Comparison of ENCODE assay signal across 23 cellular contexts in genomic region chr11:62062223-62062861, GRCh38.
DNase-seq lines count a peak whose midpoint lies in the region; ATAC-seq, FAIRE-seq and TF ChIP-seq lines count a peak whose summit lies in the region.
"Had no signal": no experiment of that assay in that cellular context is flagged by ENCODE, and none has a peak within 500 bp of the region (broad histone marks: within the 10 kb centered on the region; RNA-seq: fewer than 3 reads in every experiment).

No MANE protein-coding gene starts in this region.

- peak; percentile 64 for ATAC-seq in K562
- ATAC-seq in GM19351 (IDR thresholded peaks at IDR 0.05; ENCODE audit: unreplicated experiment) = no peak
- ATAC-seq: A549 had no signal

- FAIRE-seq in K562 (lab: Jason Lieb, UNC) = peak; percentile 59
- FAIRE-seq: A549, GM12892, GM18507, H1 had no signal

- no peak overlapping the region for H3K9ac ChIP-seq in K562 (ENCODE audit: insufficient read depth in 1 of 2, low read depth in 2 of 2, low read length in 2 of 2)
- H3K9ac ChIP-seq: BLaER1 had no signal

- CTCF ChIA-PET in K562 (lab: Yijun Ruan, JAX; ENCODE audit: low intra/inter-chr PET ratio) = no interaction called here

- no peaks in the 10 kb centered on the region for H4K20me1 ChIP-seq in K562 (replicated peaks; ENCODE audit: control insufficient read depth, insufficient read depth, low read length)
- H4K20me1 ChIP-seq: BLaER1 had no signal

- no peak overlapping the region for H3K4me2 ChIP-seq in K562 (ENCODE audit: insufficient read depth, low read length)
- H3K4me2 ChIP-seq: A549, BLaER1 had no signal

- H3K27me3 Mint-ChIP-seq in nephron (ENCODE audit: low read depth) = peaks cover 4% of the 10 kb centered on the region
- H3K27me3 Mint-ChIP-seq in activated T-helper 1 cell treated with anti-CD3 and anti-CD28 coated beads, Interleukin-12 subunit alpha, Interleukin-12 subunit beta, Interleukin-2, Interleukin-4 antibody, amounts not matched to agents 30 ng/mL and 10 ng/mL and 1 ng/mL, durations not matched to agents 14 hours and 24 hours and 36 hours (ENCODE audit: insufficient read depth) = peaks cover 2% of the 10 kb centered on the region

- H3K27ac ChIP-seq in left ventricle myocardium inferior (replicated peaks) (peak overlapping the region; percentile 52), right atrium auricular region (no peak overlapping the region), K562 (ENCODE audit: extremely low read depth, low read depth, low read length) (no peak overlapping the region), temporal lobe (ENCODE audit: low read depth, low read length) (peak overlapping the region; percentile 96)
- H3K27ac ChIP-seq: A549, BLaER1, Peyer's patch had no signal

- peaks cover 3% of the 10 kb centered on the region for H3K4me1 ChIP-seq in left ventricle myocardium inferior
- H3K4me1 ChIP-seq in right atrium auricular region = no peaks in the 10 kb centered on the region
- H3K4me1 ChIP-seq in K562 (replicated peaks in 1 of 2; ENCODE audit: control insufficient read depth in 2 of 2, insufficient read depth in 2 of 2, low read length in 2 of 2) = 0 out of 5 replicates have a peak, but pooled peaks cover 0 to 3% of the 10 kb centered on the region in 2 experiments
- H3K4me1 ChIP-seq: A549, Peyer's patch had no signal

- no peaks in the 10 kb centered on the region for H3K79me2 ChIP-seq in K562 (ENCODE audit: control insufficient read depth, insufficient read depth, low read length)

- H3K36me3 Mint-ChIP-seq in nephron (ENCODE audit: low read depth) = no peaks in the 10 kb centered on the region
- H3K36me3 Mint-ChIP-seq in activated T-helper 1 cell treated with anti-CD3 and anti-CD28 coated beads, Interleukin-12 subunit alpha, Interleukin-12 subunit beta, Interleukin-2, Interleukin-4 antibody, amounts not matched to agents 30 ng/mL and 10 ng/mL and 1 ng/mL, durations not matched to agents 14 hours and 24 hours and 36 hours (ENCODE audit: low read depth) = no peaks in the 10 kb centered on the region
- H3K36me3 Mint-ChIP-seq: CD4-positive, alpha-beta memory T cell had no signal

- TF ChIP-seq EP300 in K562 (IDR thresholded peaks at IDR 0.05; ENCODE audit: low read length) = no peak

- H3K4me3 ChIP-seq in left ventricle myocardium inferior = no peak overlapping the region
- no peak overlapping the region for H3K4me3 ChIP-seq in right atrium auricular region
- no peak overlapping the region for H3K4me3 ChIP-seq in K562
- H3K4me3 ChIP-seq: A549, BLaER1, Peyer's patch had no signal

- peaks cover 11% of the 10 kb centered on the region for H3K4me1 Mint-ChIP-seq in nephron
- H3K4me1 Mint-ChIP-seq in activated T-helper 1 cell treated with anti-CD3 and anti-CD28 coated beads, Interleukin-12 subunit alpha, Interleukin-12 subunit beta, Interleukin-2, Interleukin-4 antibody, amounts not matched to agents 30 ng/mL and 10 ng/mL and 1 ng/mL, durations not matched to agents 14 hours and 24 hours and 36 hours (ENCODE audit: low read depth) = no peaks in the 10 kb centered on the region
- H3K4me1 Mint-ChIP-seq: CD4-positive, alpha-beta memory T cell had no signal

- no peak for TF ChIP-seq POLR2A in K562 (conservative IDR thresholded peaks at IDR 0.05)

- intact Hi-C loops in left ventricle myocardium inferior (cut with micrococcal nuclease) (no loop called here), K562 (cut with micrococcal nuclease) (no loop called here)
- intact Hi-C loops in activated T-helper 1 cell treated with anti-CD3 and anti-CD28 coated beads, Interleukin-12 subunit alpha, Interleukin-12 subunit beta, Interleukin-2, Interleukin-4 antibody, amounts not matched to agents 30 ng/mL and 10 ng/mL and 1 ng/mL, durations not matched to agents 14 hours and 24 hours and 36 hours (cut with micrococcal nuclease) = no loop called here

- in situ Hi-C loops in K562 (cut with MboI) = no loop called here

- no peaks in the 10 kb centered on the region for H3K36me3 ChIP-seq in left ventricle myocardium inferior
- no peaks in the 10 kb centered on the region for H3K36me3 ChIP-seq in right atrium auricular region
- no peaks in the 10 kb centered on the region for H3K36me3 ChIP-seq in K562 (ENCODE audit: control insufficient read depth, insufficient read depth, low read length)
- H3K36me3 ChIP-seq: BLaER1, Peyer's patch had no signal

- H3K9me3 Mint-ChIP-seq in nephron = peaks cover 2% of the 10 kb centered on the region
- no peaks in the 10 kb centered on the region for H3K9me3 Mint-ChIP-seq in activated T-helper 1 cell treated with anti-CD3 and anti-CD28 coated beads, Interleukin-12 subunit alpha, Interleukin-12 subunit beta, Interleukin-2, Interleukin-4 antibody, amounts not matched to agents 30 ng/mL and 10 ng/mL and 1 ng/mL, durations not matched to agents 14 hours and 24 hours and 36 hours

- POLR2A ChIA-PET in K562 (lab: Yijun Ruan, JAX) = interaction anchor here (0.7 kb wide), 2 partner anchors 97 to 477 kb away, joined by 3 read pairs; no protein-coding TSS in a partner anchor

- H3K27me3 ChIP-seq in left ventricle myocardium inferior (ENCODE audit: low read depth) = no peaks in the 10 kb centered on the region
- H3K27me3 ChIP-seq in right atrium auricular region = no peaks in the 10 kb centered on the region
- H3K27me3 ChIP-seq in K562 (ENCODE audit: control insufficient read depth in 2 of 2, insufficient read depth in 2 of 2, low read length in 2 of 2) = no peaks in the 10 kb centered on the region
- H3K27me3 ChIP-seq: BLaER1, Peyer's patch had no signal

- no peaks in the 10 kb centered on the region for H3K9me1 ChIP-seq in K562 (ENCODE audit: control insufficient read depth, insufficient read depth, low read length)

- no peak for TF ChIP-seq RAD21 in K562 (CRISPR knock-in tag; conservative IDR thresholded peaks at IDR 0.05 in 1 of 2, IDR thresholded peaks at IDR 0.05 in 1 of 2)

- TF ChIP-seq CTCF in left ventricle myocardium inferior (IDR thresholded peaks at IDR 0.05; ENCODE audit: borderline replicate concordance) = no peak
- no peak for TF ChIP-seq CTCF in right atrium auricular region (IDR thresholded peaks at IDR 0.05)
- no peak for TF ChIP-seq CTCF in K562 (IDR thresholded peaks at IDR 0.05 in 2 of 3, conservative IDR thresholded peaks at IDR 0.05 in 1 of 3; ENCODE audit: insufficient read depth in 2 of 3, low read depth in 1 of 3, low read length in 3 of 3)
- TF ChIP-seq CTCF in nephron (IDR thresholded peaks at IDR 0.05; ENCODE audit: unreplicated experiment in 3 of 3) = no peak

- no peak overlapping the region for H3K4me3 Mint-ChIP-seq in nephron
- H3K4me3 Mint-ChIP-seq in activated T-helper 1 cell treated with anti-CD3 and anti-CD28 coated beads, Interleukin-12 subunit alpha, Interleukin-12 subunit beta, Interleukin-2, Interleukin-4 antibody, amounts not matched to agents 30 ng/mL and 10 ng/mL and 1 ng/mL, durations not matched to agents 14 hours and 24 hours and 36 hours = no peak overlapping the region
- H3K4me3 Mint-ChIP-seq: CD4-positive, alpha-beta memory T cell had no signal

- H2AFZ ChIP-seq in K562 (ENCODE audit: low read depth, low read length) = no peak overlapping the region

- H3K9me3 ChIP-seq in left ventricle myocardium inferior (replicated peaks) (no peaks in the 10 kb centered on the region), right atrium auricular region (no peaks in the 10 kb centered on the region), K562 (replicated peaks; ENCODE audit: control insufficient read depth, insufficient read depth, low read depth, low read length) (no peaks in the 10 kb centered on the region)
- H3K9me3 ChIP-seq: A549, BLaER1, Peyer's patch had no signal

- peak overlapping the region; percentile 63 to 72 (median 68) for H3K27ac Mint-ChIP-seq in nephron
- H3K27ac Mint-ChIP-seq in activated T-helper 1 cell treated with anti-CD3 and anti-CD28 coated beads, Interleukin-12 subunit alpha, Interleukin-12 subunit beta, Interleukin-2, Interleukin-4 antibody, amounts not matched to agents 30 ng/mL and 10 ng/mL and 1 ng/mL, durations not matched to agents 14 hours and 24 hours and 36 hours = no peak overlapping the region

- no TSS peak for BruUV-seq in K562 (replicated peaks; lab: Mats Ljungman, UMichigan)

- DNase-seq in left ventricle myocardium inferior (no peak), right atrium auricular region (ENCODE audit: low spot score) (no peak), K562 (ENCODE audit: extremely low read depth in 1 of 4, low spot score in 3 of 4) (no peak), COR-L47 (lab: John Stamatoyannopoulos, UW) (no peak)
- DNase-seq in activated T-helper 1 cell treated with anti-CD3 and anti-CD28 coated beads, Interleukin-12 subunit alpha, Interleukin-12 subunit beta, Interleukin-2, Interleukin-4 antibody, amounts not matched to agents 30 ng/mL and 10 ng/mL and 1 ng/mL, durations not matched to agents 14 hours and 24 hours and 36 hours (ENCODE audit: low spot score) = no peak
- DNase-seq: CD4-positive, alpha-beta memory T cell; KG1; NCI-H1105 treated with DMSO at 0.1 percent for 48 hours; NCI-H1694; NCI-H2081 treated with DMSO at 0.1 percent for 48 hours; NCI-H510A; NCI-H748 treated with DMSO at 0.1 percent for 48 hours; NK-92 treated with Interleukin-12 subunit alpha and Interleukin-12 subunit beta, amount 100 ng/mL, for 24 hours; Peyer's patch; Right ventricle myocardium superior had no signal

- WGBS in K562 (ENCODE audit: insufficient coverage, low coverage, missing lambda C conversion rate) = 56% methylated on average over 4 of the region's 4 CpGs

TF ChIP-seq in K562, 482 proteins besides CTCF, POLR2A, EP300 and RAD21 (continues in another document):
- TF ChIP-seq, protein P1, sequence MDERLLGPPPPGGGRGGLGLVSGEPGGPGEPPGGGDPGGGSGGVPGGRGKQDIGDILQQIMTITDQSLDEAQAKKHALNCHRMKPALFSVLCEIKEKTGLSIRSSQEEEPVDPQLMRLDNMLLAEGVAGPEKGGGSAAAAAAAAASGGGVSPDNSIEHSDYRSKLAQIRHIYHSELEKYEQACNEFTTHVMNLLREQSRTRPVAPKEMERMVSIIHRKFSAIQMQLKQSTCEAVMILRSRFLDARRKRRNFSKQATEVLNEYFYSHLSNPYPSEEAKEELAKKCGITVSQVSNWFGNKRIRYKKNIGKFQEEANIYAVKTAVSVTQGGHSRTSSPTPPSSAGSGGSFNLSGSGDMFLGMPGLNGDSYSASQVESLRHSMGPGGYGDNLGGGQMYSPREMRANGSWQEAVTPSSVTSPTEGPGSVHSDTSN (CRISPR knock-in tag; IDR thresholded peaks at IDR 0.05; ENCODE audit: low read depth) = no peak
- TF ChIP-seq, protein P1 (tag; conservative IDR thresholded peaks at IDR 0.05; ENCODE audit: low read depth) = 0 out of 2 replicates have a peak, but pooled peaks have one; percentile 24

Comparison
In these comparisons a context has a peak if more than half of its experiments do, and no peak if none do; other contexts are left out.
1. H3K27ac ChIP-seq: peak in left ventricle myocardium inferior (single experiment) and temporal lobe (single experiment); none in right atrium auricular region (0 of 2) and K562 (single experiment).